In the genomic region with DNA sequence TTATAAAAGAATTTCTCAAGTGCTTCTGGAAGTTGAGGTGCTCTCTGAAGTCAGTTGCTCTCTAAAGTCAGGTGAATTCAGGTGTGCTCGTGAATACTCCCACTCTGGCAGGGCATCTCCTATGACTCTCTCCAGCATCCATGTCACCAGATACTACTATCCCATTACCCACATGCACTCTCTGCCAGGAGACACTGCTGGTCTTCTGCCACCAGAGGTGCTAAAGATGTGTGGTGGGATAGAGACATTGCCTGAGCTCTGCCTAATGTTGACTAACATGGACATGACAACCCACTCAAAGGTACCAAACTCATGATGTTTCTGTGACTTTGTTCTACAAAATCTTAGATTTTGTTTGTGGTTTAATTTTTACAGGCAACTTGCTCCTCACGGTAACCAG, we compare ENCODE assay signal across 11 cellular contexts.
A peak's percentile ranks its signal among the peaks of the same experiment; 100 is the strongest.
DNase-seq lines count a peak whose midpoint lies in the region; ATAC-seq lines count a peak whose summit lies in the region.
"Had no signal": no experiment of that assay in that cellular context is flagged by ENCODE, and none has a peak within 500 bp of the region (broad histone marks: within the 10 kb centered on the region; RNA-seq: fewer than 3 reads in every experiment).

No MANE protein-coding gene starts in this region.

- H3K4me1 ChIP-seq in naive thymus-derived CD4-positive, alpha-beta T cell (ENCODE audit: control insufficient read depth in 2 of 2, insufficient read depth in 2 of 2, low read length in 2 of 2) = no peaks in the 10 kb centered on the region

- intact Hi-C loops in naive thymus-derived CD4-positive, alpha-beta T cell (cut with micrococcal nuclease) = no loop called here

- no peaks in the 10 kb centered on the region for H3K9me3 ChIP-seq in naive thymus-derived CD4-positive, alpha-beta T cell (ENCODE audit: control insufficient read depth in 2 of 3, low read length in 3 of 3)
- H3K9me3 ChIP-seq: neutrophil had no signal

- peaks cover 0 to 14% (median 2%) of the 10 kb centered on the region in 11 donors for H3K9me3 Mint-ChIP-seq in naive thymus-derived CD4-positive, alpha-beta T cell

- peak; percentile 22 for DNase-seq in NCI-H2171 treated with DMSO at 0.1 percent for 48 hours (lab: John Stamatoyannopoulos, UW)
- no peak for DNase-seq in NCI-H2171 (lab: John Stamatoyannopoulos, UW)
- DNase-seq in SK-MEL-5 (ENCODE audit: low read depth, low spot score) = peak; percentile 50
- DNase-seq in naive thymus-derived CD4-positive, alpha-beta T cell = no peak
- DNase-seq in cerebellar nuclear complex (lab: John Stamatoyannopoulos, UW) = no peak
- DNase-seq: activated effector memory CD4-positive, alpha-beta T cell treated with anti-CD3 and anti-CD28 coated beads, Interleukin-2, amount 50 U/mL, for 16 hours; NCI-H774 had no signal

- H3K27me3 ChIP-seq in naive thymus-derived CD4-positive, alpha-beta T cell (ENCODE audit: control insufficient read depth in 2 of 2, insufficient read depth in 2 of 2, low read length in 2 of 2) = no peaks in the 10 kb centered on the region
- H3K27me3 ChIP-seq: neutrophil had no signal

- H3K27ac ChIP-seq in naive thymus-derived CD4-positive, alpha-beta T cell (ENCODE audit: low read depth, low read length) = no peak overlapping the region
- H3K27ac ChIP-seq: neutrophil had no signal

- H3K27ac Mint-ChIP-seq in naive thymus-derived CD4-positive, alpha-beta T cell = no peak overlapping the region

- H3K4me3 Mint-ChIP-seq in naive thymus-derived CD4-positive, alpha-beta T cell = no peak overlapping the region

- H3K36me3 ChIP-seq in naive thymus-derived CD4-positive, alpha-beta T cell (ENCODE audit: control insufficient read depth in 2 of 3, insufficient read depth in 3 of 3, low read length in 3 of 3) = no peaks in the 10 kb centered on the region
- H3K36me3 ChIP-seq: neutrophil had no signal

- H3K4me1 Mint-ChIP-seq in naive thymus-derived CD4-positive, alpha-beta T cell = no peaks in the 10 kb centered on the region

- POLR2A ChIA-PET in naive thymus-derived CD4-positive, alpha-beta T cell (lab: Charles Lee) = no interaction called here

- H3K4me3 ChIP-seq in naive thymus-derived CD4-positive, alpha-beta T cell (ENCODE audit: low read length) = no peak overlapping the region

- peaks cover 21 to 36% (median 32%) of the 10 kb centered on the region in 5 donors for H3K27me3 Mint-ChIP-seq in naive thymus-derived CD4-positive, alpha-beta T cell

- ATAC-seq in HG02678 (IDR thresholded peaks at IDR 0.05; ENCODE audit: unreplicated experiment) (peak; percentile 43), GM21515 (IDR thresholded peaks at IDR 0.05; ENCODE audit: unreplicated experiment) (no peak), GM21526 (IDR thresholded peaks at IDR 0.05; ENCODE audit: low FRiP score, unreplicated experiment) (no peak)
- peak; percentile 26 for ATAC-seq in naive thymus-derived CD4-positive, alpha-beta T cell

- peaks cover 0 to 3% (median 0%) of the 10 kb centered on the region in 5 donors for H3K36me3 Mint-ChIP-seq in naive thymus-derived CD4-positive, alpha-beta T cell

- CTCF ChIA-PET in naive thymus-derived CD4-positive, alpha-beta T cell (lab: Charles Lee) = no interaction called here

- in situ Hi-C loops in SK-MEL-5 (cut with HindIII; ENCODE audit: low pct_unique_long_range_greater_than_20kb, low sequenced_read_pairs) = no loop called here

Comparison
In these comparisons a context has a peak if more than half of its experiments do, and no peak if none do; other contexts are left out.
1. DNase-seq: peak in NCI-H2171 treated with DMSO at 0.1 percent for 48 hours (single experiment) and SK-MEL-5 (single experiment); none in NCI-H2171 (single experiment), naive thymus-derived CD4-positive, alpha-beta T cell (0 of 9) and cerebellar nuclear complex (0 of 2).
2. ATAC-seq: peak in HG02678 (single experiment) and naive thymus-derived CD4-positive, alpha-beta T cell (single experiment); none in GM21515 (single experiment) and GM21526 (single experiment).